In genomic region chr5:1511651-1512540, GRCh38 we compare ENCODE assay signal across 9 cellular contexts. TPM values are rescaled to one million over a fixed set of nuclear protein-coding genes. Genes with fewer than 3 reads are reported as not detected.
DNase-seq lines count a peak whose midpoint lies in the region; ATAC-seq, FAIRE-seq and TF ChIP-seq lines count a peak whose summit lies in the region.
"Had no signal": no experiment of that assay in that cellular context is flagged by ENCODE, and none has a peak within 500 bp of the region (broad histone marks: within the 10 kb centered on the region; RNA-seq: fewer than 3 reads in every experiment).

No MANE protein-coding gene starts in this region.

- no peak overlapping the region for H3K27ac Mint-ChIP-seq in activated naive CD4-positive, alpha-beta T cell treated with anti-CD3 and anti-CD28 coated beads, Interleukin-2, amount 10 ng/mL, durations not matched to agents 7 days and 5 days

- FAIRE-seq in RCC 7860 (lab: Jason Lieb, UNC), result peak; percentile 55
- FAIRE-seq: GM18507 had no signal

- no peak overlapping the region for H3K4me3 Mint-ChIP-seq in activated naive CD4-positive, alpha-beta T cell treated with anti-CD3 and anti-CD28 coated beads, Interleukin-2, amount 10 ng/mL, durations not matched to agents 7 days and 5 days

- TF ChIP-seq EP300 in sigmoid colon (IDR thresholded peaks at IDR 0.05), result no peak

- peaks cover 6% of the 10 kb centered on the region for H3K4me1 Mint-ChIP-seq in activated naive CD4-positive, alpha-beta T cell treated with anti-CD3 and anti-CD28 coated beads, Interleukin-2, amount 10 ng/mL, durations not matched to agents 7 days and 5 days

- intact Hi-C loops in sigmoid colon (cut with DNase I), result no loop called here

- peaks cover 0 to 3% (median 0%) of the 10 kb centered on the region in 4 donors for H3K4me1 ChIP-seq in sigmoid colon

- no peak for TF ChIP-seq POLR2A in sigmoid colon (IDR thresholded peaks at IDR 0.05)

- H3K27ac ChIP-seq in sigmoid colon, result no peak overlapping the region

- peaks cover 0 to 26% (median 2%) of the 10 kb centered on the region in 4 donors for H3K36me3 ChIP-seq in sigmoid colon

- H3K27me3 ChIP-seq in sigmoid colon, result no peaks in the 10 kb centered on the region

- ATAC-seq in HG02970 (IDR thresholded peaks at IDR 0.05; ENCODE audit: low FRiP score, unreplicated experiment), result no peak

- peak; percentile 38 for DNase-seq in activated naive CD4-positive, alpha-beta T cell treated with anti-CD3 and anti-CD28 coated beads, Interleukin-2, amount 10 ng/mL, durations not matched to agents 7 days and 5 days
- DNase-seq in activated naive CD4-positive, alpha-beta T cell treated with Interleukin-2 at 50 U/mL for 16 hours, result no peak
- DNase-seq in RCC 7860 (ENCODE audit: low spot score) (peak; percentile 80), foreskin fibroblast (peak; percentile 86 to 92), sigmoid colon (peak; percentile 60), globus pallidus (ENCODE audit: low spot score) (no peak)
- no peak for DNase-seq in stimulated activated CD4-positive, alpha-beta T cell treated with anti-CD3 and anti-CD28 coated beads, Interleukin-4, amount 100 ng/mL, for 1 hour

- WGBS in sigmoid colon, 2 donors, result 82 to 85% methylated on average over 21 of the region's 21 CpGs

- H3K4me3 ChIP-seq in foreskin fibroblast (ENCODE audit: low read depth in 1 of 2, low read length in 2 of 2) (no peak overlapping the region), sigmoid colon (no peak overlapping the region)

- TF ChIP-seq CTCF in foreskin fibroblast (IDR thresholded peaks at IDR 0.05; ENCODE audit: low read depth, low read length), result peak; percentile 29
- no peak for TF ChIP-seq CTCF in sigmoid colon (IDR thresholded peaks at IDR 0.05)

- H3K9me3 Mint-ChIP-seq in activated naive CD4-positive, alpha-beta T cell treated with anti-CD3 and anti-CD28 coated beads, Interleukin-2, amount 10 ng/mL, durations not matched to agents 7 days and 5 days, result no peaks in the 10 kb centered on the region

- H3K27me3 Mint-ChIP-seq in activated naive CD4-positive, alpha-beta T cell treated with anti-CD3 and anti-CD28 coated beads, Interleukin-2, amount 10 ng/mL, durations not matched to agents 7 days and 5 days, result no peaks in the 10 kb centered on the region

- H3K9me3 ChIP-seq in sigmoid colon, result no peaks in the 10 kb centered on the region

- H3K36me3 Mint-ChIP-seq in activated naive CD4-positive, alpha-beta T cell treated with anti-CD3 and anti-CD28 coated beads, Interleukin-2, amount 10 ng/mL, durations not matched to agents 7 days and 5 days, result peaks cover 5% of the 10 kb centered on the region

- CTCF ChIA-PET in activated naive CD4-positive, alpha-beta T cell treated with anti-CD3 and anti-CD28 coated beads, Interleukin-2, amount 10 ng/mL, durations not matched to agents 7 days and 5 days (lab: Charles Lee), result no interaction called here

RNA-seq across cellular contexts. Expression of gene LPCAT1, which starts 11.9 kb away (rescaled TPM):
- total RNA-seq in sigmoid colon, result 10 to 100 TPM; 20.6 to 24.3 (median 22.3) TPM
- 10 to 100 TPM in 1 of 3 donors, 1 to 10 TPM in 2; 4.2 to 35.1 (median 7.8) TPM for polyA plus RNA-seq in sigmoid colon

Comparison
In these comparisons a context has a peak if more than half of its experiments do, and no peak if none do; other contexts are left out.
1. DNase-seq: peak in activated naive CD4-positive, alpha-beta T cell treated with anti-CD3 and anti-CD28 coated beads, Interleukin-2, amount 10 ng/mL, durations not matched to agents 7 days and 5 days (single experiment), RCC 7860 (single experiment), foreskin fibroblast (2 of 2) and sigmoid colon (single experiment); none in activated naive CD4-positive, alpha-beta T cell treated with Interleukin-2 at 50 U/mL for 16 hours (single experiment), globus pallidus (single experiment) and stimulated activated CD4-positive, alpha-beta T cell treated with anti-CD3 and anti-CD28 coated beads, Interleukin-4, amount 100 ng/mL, for 1 hour (single experiment).